15 cellular contexts compared by ENCODE assay signal in the genomic region with DNA sequence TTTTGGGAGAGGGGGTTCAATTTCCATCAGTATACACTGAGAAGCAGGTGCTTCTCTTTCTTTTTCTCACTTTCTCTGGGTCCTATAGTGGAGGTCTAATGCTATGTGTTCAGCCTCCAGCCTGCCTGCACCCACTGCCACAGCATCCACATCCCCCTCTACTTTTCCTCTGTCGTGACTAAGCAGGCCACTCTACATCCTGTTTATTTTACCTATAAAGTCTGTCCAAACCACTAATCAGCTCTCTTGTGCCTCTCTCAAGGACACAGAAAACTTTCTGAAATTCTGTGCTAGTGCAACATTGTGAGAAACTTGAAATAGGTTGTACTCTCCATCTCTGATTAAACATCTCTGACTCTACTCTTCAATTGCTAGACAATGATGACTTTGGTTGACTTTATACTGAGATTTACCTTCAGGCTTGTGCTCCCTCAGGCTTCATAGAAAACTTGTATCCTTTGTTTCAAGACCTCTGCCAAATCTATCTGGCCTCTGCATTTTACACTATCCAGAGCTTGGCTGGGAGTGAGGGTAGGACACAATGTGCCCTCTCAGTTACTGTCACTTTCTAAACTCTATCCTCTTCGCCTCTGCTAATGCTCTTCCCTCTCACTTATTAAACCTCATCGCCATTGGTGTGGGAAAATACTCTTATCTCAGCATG. TPM values are rescaled to one million over a fixed set of nuclear protein-coding genes. Genes with fewer than 3 reads are reported as not detected.
DNase-seq lines count a peak whose midpoint lies in the region; ATAC-seq lines count a peak whose summit lies in the region.
"Had no signal": no experiment of that assay in that cellular context is flagged by ENCODE, and none has a peak within 500 bp of the region (broad histone marks: within the 10 kb centered on the region; RNA-seq: fewer than 3 reads in every experiment).

No MANE protein-coding gene starts in this region.

- H3K27me3 ChIP-seq in muscle layer of colon (ENCODE audit: control insufficient read depth in 1 of 2, insufficient read depth in 2 of 2, low read length in 2 of 2), result no peaks in the 10 kb centered on the region

- H3K27ac ChIP-seq in muscle layer of colon (ENCODE audit: low read depth, low read length) (peak overlapping the region; percentile 61), urinary bladder (ENCODE audit: low read depth) (peak overlapping the region; percentile 38)

- H3K4me3 Mint-ChIP-seq in dendritic cell treated with granulocyte-macrophage colony-stimulating factor and Interleukin-4, amounts not matched to agents 40 ng/mL and 50 ng/mL, for 4 days, result peak overlapping the region; percentile 53
- no peak overlapping the region for H3K4me3 Mint-ChIP-seq in activated T-cell treated with anti-CD3 and anti-CD28 coated beads, Interleukin-2, amount 50 U/mL, for 24 hours
- H3K4me3 Mint-ChIP-seq: activated naive CD8-positive, alpha-beta T cell treated with anti-CD3 and anti-CD28 coated beads for 36 hours had no signal

- H3K9ac ChIP-seq in muscle layer of colon (ENCODE audit: low read length), result no peak overlapping the region

- peaks cover 51% of the 10 kb centered on the region for H3K4me1 ChIP-seq in muscle layer of colon (ENCODE audit: insufficient read depth, low read length)
- H3K4me1 ChIP-seq in urinary bladder (ENCODE audit: insufficient read depth), result no peaks in the 10 kb centered on the region

- H3K9me3 Mint-ChIP-seq in dendritic cell treated with granulocyte-macrophage colony-stimulating factor and Interleukin-4, amounts not matched to agents 40 ng/mL and 50 ng/mL, for 4 days, result no peaks in the 10 kb centered on the region
- H3K9me3 Mint-ChIP-seq in activated T-cell treated with anti-CD3 and anti-CD28 coated beads, Interleukin-2, amount 50 U/mL, for 24 hours, result no peaks in the 10 kb centered on the region
- H3K9me3 Mint-ChIP-seq: activated naive CD8-positive, alpha-beta T cell treated with anti-CD3 and anti-CD28 coated beads for 36 hours had no signal

- no peak for DNase-seq in Right ventricle myocardium inferior (ENCODE audit: missing footprints)
- DNase-seq in cardiac septum (ENCODE audit: low spot score), result no peak
- no peak for DNase-seq in activated T-cell treated with anti-CD3 and anti-CD28 coated beads, Interleukin-2, amount 50 U/mL, for 24 hours
- no peak for DNase-seq in DMS153 treated with DMSO at 0.1 percent for 48 hours (lab: John Stamatoyannopoulos, UW; ENCODE audit: unreplicated experiment)
- DNase-seq: activated CD8-positive, alpha-beta memory T cell treated with anti-CD3 and anti-CD28 coated beads, Interleukin-2, amount 50 U/mL, for 4 hours; activated naive CD8-positive, alpha-beta T cell treated with anti-CD3 and anti-CD28 coated beads for 36 hours; hypothalamus; NCI-H2107; NCI-H82; SHP77 treated with DMSO at 0.1 percent for 48 hours had no signal

- 23% methylated on average over 3 of the region's 3 CpGs for WGBS in urinary bladder

- ATAC-seq in Right ventricle myocardium inferior (peak; percentile 83), GM18867 (IDR thresholded peaks at IDR 0.05; ENCODE audit: unreplicated experiment) (no peak)

- no peaks in the 10 kb centered on the region for H3K27me3 Mint-ChIP-seq in dendritic cell treated with granulocyte-macrophage colony-stimulating factor and Interleukin-4, amounts not matched to agents 40 ng/mL and 50 ng/mL, for 4 days
- H3K27me3 Mint-ChIP-seq in activated T-cell treated with anti-CD3 and anti-CD28 coated beads, Interleukin-2, amount 50 U/mL, for 24 hours, result no peaks in the 10 kb centered on the region
- H3K27me3 Mint-ChIP-seq: activated naive CD8-positive, alpha-beta T cell treated with anti-CD3 and anti-CD28 coated beads for 36 hours had no signal

- peak overlapping the region; percentile 92 for H3K27ac Mint-ChIP-seq in dendritic cell treated with granulocyte-macrophage colony-stimulating factor and Interleukin-4, amounts not matched to agents 40 ng/mL and 50 ng/mL, for 4 days
- no peak overlapping the region for H3K27ac Mint-ChIP-seq in activated T-cell treated with anti-CD3 and anti-CD28 coated beads, Interleukin-2, amount 50 U/mL, for 24 hours
- H3K27ac Mint-ChIP-seq: activated naive CD8-positive, alpha-beta T cell treated with anti-CD3 and anti-CD28 coated beads for 36 hours had no signal

- H3K4me1 Mint-ChIP-seq in dendritic cell treated with granulocyte-macrophage colony-stimulating factor and Interleukin-4, amounts not matched to agents 40 ng/mL and 50 ng/mL, for 4 days (ENCODE audit: low read depth), result peaks cover 61% of the 10 kb centered on the region
- peaks cover 13% of the 10 kb centered on the region for H3K4me1 Mint-ChIP-seq in activated T-cell treated with anti-CD3 and anti-CD28 coated beads, Interleukin-2, amount 50 U/mL, for 24 hours (ENCODE audit: low read depth)

- H3K4me3 ChIP-seq in muscle layer of colon (ENCODE audit: low read depth in 1 of 2, low read length in 2 of 2) (no peak overlapping the region), urinary bladder (ENCODE audit: low read depth, low read length) (no peak overlapping the region)

- intact Hi-C loops in Right ventricle myocardium inferior (cut with DNase I), result no loop called here
- intact Hi-C loops in cardiac septum (cut with DNase I), result no loop called here
- intact Hi-C loops in dendritic cell treated with granulocyte-macrophage colony-stimulating factor and Interleukin-4, amounts not matched to agents 40 ng/mL and 50 ng/mL, for 4 days (cut with micrococcal nuclease), result no loop called here

- no peaks in the 10 kb centered on the region for H3K9me3 ChIP-seq in muscle layer of colon (ENCODE audit: low read length)

- H3K36me3 ChIP-seq in muscle layer of colon (ENCODE audit: insufficient read depth, low read length), result no peaks in the 10 kb centered on the region
- no peaks in the 10 kb centered on the region for H3K36me3 ChIP-seq in urinary bladder (ENCODE audit: insufficient read depth)

- H3K36me3 Mint-ChIP-seq in dendritic cell treated with granulocyte-macrophage colony-stimulating factor and Interleukin-4, amounts not matched to agents 40 ng/mL and 50 ng/mL, for 4 days (ENCODE audit: low read depth), result no peaks in the 10 kb centered on the region
- no peaks in the 10 kb centered on the region for H3K36me3 Mint-ChIP-seq in activated T-cell treated with anti-CD3 and anti-CD28 coated beads, Interleukin-2, amount 50 U/mL, for 24 hours (ENCODE audit: low read depth)
- H3K36me3 Mint-ChIP-seq: activated naive CD8-positive, alpha-beta T cell treated with anti-CD3 and anti-CD28 coated beads for 36 hours had no signal

RNA-seq across cellular contexts. Expression of gene SUCNR1, which starts 28.0 kb away (rescaled TPM):
- total RNA-seq in Right ventricle myocardium inferior, result 0.35 TPM
- 0.22 TPM for total RNA-seq in cardiac septum
- 0.48 TPM for total RNA-seq in urinary bladder
- polyA plus RNA-seq in urinary bladder, result 0.08 TPM
- total RNA-seq: MCF 10A had no signal
